Comparison of ENCODE assay signal across 8 cellular contexts in genomic region chr13:23579886-23580706, GRCh38. TPM values are rescaled to one million over a fixed set of nuclear protein-coding genes. Genes with fewer than 3 reads are reported as not detected.
A peak's percentile ranks its signal among the peaks of the same experiment; 100 is the strongest.
DNase-seq lines count a peak whose midpoint lies in the region; FAIRE-seq and TF ChIP-seq lines count a peak whose summit lies in the region.

No MANE protein-coding gene starts in this region.

- peaks cover 5% of the 10 kb centered on the region; the same call in 1 of the 2 replicates for H3K23me2 ChIP-seq in H1 (ENCODE audit: low read depth, low read length)

- no peaks in the 10 kb centered on the region for H3F3A ChIP-seq in neural cell (ENCODE audit: insufficient read depth, low read length, poor library complexity, severe bottlenecking)

- no peak overlapping the region for H2BK120ac ChIP-seq in H1 (replicated peaks; ENCODE audit: low read depth, low read length)

- H4K8ac ChIP-seq in H1 (ENCODE audit: extremely low read depth, insufficient read depth, low read length): no peak overlapping the region

- H3K79me1 ChIP-seq in H1 (ENCODE audit: low read depth, low read length): no peaks in the 10 kb centered on the region

- H3K4ac ChIP-seq in H1 (replicated peaks; ENCODE audit: insufficient read length, low read depth, low read length): no peak overlapping the region

- H3K9me3 ChIP-seq in Caco-2 (no peaks in the 10 kb centered on the region), H1 (ENCODE audit: insufficient read depth in 2 of 2, low read depth in 1 of 2, low read length in 1 of 2) (no peaks in the 10 kb centered on the region), neural cell (ENCODE audit: low read length) (no peaks in the 10 kb centered on the region)

- intact Hi-C loops in Caco-2 (cut with micrococcal nuclease; ENCODE audit: unreplicated experiment): loop anchor here (1.0 to 10.0 kb wide), 7 partner anchors 19 to 307 kb away; partner anchors contain the start of gene MIPEP

- peak overlapping the region; percentile 87 for H3K4me3 Mint-ChIP-seq in Caco-2 (ENCODE audit: unreplicated experiment)
- H3K4me3 Mint-ChIP-seq in IgD-negative memory B cell: peak overlapping the region; percentile 49 to 88 (median 70)

- no peaks in the 10 kb centered on the region for H3K9me3 Mint-ChIP-seq in Caco-2 (ENCODE audit: unreplicated experiment)
- H3K9me3 Mint-ChIP-seq in IgD-negative memory B cell: peaks cover 0 to 3% (median 0%) of the 10 kb centered on the region in 3 donors

- H3K79me2 ChIP-seq in H1 (ENCODE audit: control insufficient read depth in 1 of 2, insufficient read depth in 2 of 2, low read length in 2 of 2) (no peaks in the 10 kb centered on the region), neural cell (replicated peaks; ENCODE audit: insufficient read depth, low read length) (no peaks in the 10 kb centered on the region)

- H3K18ac ChIP-seq in H1 (ENCODE audit: extremely low read depth, low read length): no peak overlapping the region

- no peak overlapping the region for H3K56ac ChIP-seq in H1 (replicated peaks; ENCODE audit: insufficient read length, low read depth, low read length)

- no peak overlapping the region for H3K23ac ChIP-seq in H1 (ENCODE audit: insufficient read length)

- H3K4me3 ChIP-seq in Caco-2 (ENCODE audit: low read depth, low read length) (peak overlapping the region; percentile 95), H1 (ENCODE audit: extremely low read depth in 1 of 4, insufficient read depth in 2 of 4, low read depth in 3 of 4, low read length in 4 of 4) (peak overlapping the region; percentile 63 to 80 (median 74)), neural cell (ENCODE audit: low read length) (peak overlapping the region; percentile 95)

- FAIRE-seq in H1 (lab: Jason Lieb, UNC): no peak

- POLR2A ChIA-PET in Caco-2 (lab: Charles Lee): interaction anchor here (1.5 kb wide), 1 partner anchor 10 kb away, joined by 3 read pairs; the partner anchor contains the start of gene TNFRSF19
- POLR2A ChIA-PET in H1 (lab: Charles Lee; ENCODE audit: partially characterized antibody): no interaction called here

- H3K36me3 Mint-ChIP-seq in Caco-2 (ENCODE audit: insufficient read depth, unreplicated experiment): peaks cover 37% of the 10 kb centered on the region
- no peaks in the 10 kb centered on the region for H3K36me3 Mint-ChIP-seq in IgD-negative memory B cell

- no peaks in the 10 kb centered on the region; the same call in 1 of the 2 replicates for H3K36me3 ChIP-seq in Caco-2 (ENCODE audit: control insufficient read depth, insufficient read depth, low read length)
- no peaks in the 10 kb centered on the region for H3K36me3 ChIP-seq in H1 (ENCODE audit: control insufficient read depth in 2 of 4, insufficient read depth in 4 of 4, low read length in 3 of 4)
- no peaks in the 10 kb centered on the region for H3K36me3 ChIP-seq in neural cell (ENCODE audit: insufficient read depth, low read length)

- no peak overlapping the region for H4K91ac ChIP-seq in H1 (replicated peaks; ENCODE audit: insufficient read length, low read length)

- H2BK15ac ChIP-seq in H1 (ENCODE audit: low read length): no peak overlapping the region

- H3K27ac ChIP-seq in H1 (ENCODE audit: low read depth, low read length) (no peak overlapping the region), neural cell (ENCODE audit: low read length) (no peak overlapping the region)

- H3K4me2 ChIP-seq in H1 (ENCODE audit: insufficient read depth in 1 of 2, low read depth in 2 of 2, low read length in 2 of 2) (peak overlapping the region; percentile 40 to 96), neural cell (ENCODE audit: low read length) (peak overlapping the region; percentile 72)

- no peak overlapping the region for H3K9ac ChIP-seq in H1 (replicated peaks in 1 of 4; ENCODE audit: extremely low read depth in 1 of 4, low read depth in 3 of 4, low read length in 3 of 4)
- H3K9ac ChIP-seq in neural cell (ENCODE audit: low read length): peak overlapping the region; percentile 62

- no peak overlapping the region for H2AK5ac ChIP-seq in H1 (ENCODE audit: low read depth, low read length)

- TSS peak; percentile 40 for BruUV-seq in Caco-2 (replicated peaks; lab: Mats Ljungman, UMichigan)

- TF ChIP-seq CTCF in Caco-2 (IDR thresholded peaks at IDR 0.05; ENCODE audit: insufficient read depth in 1 of 2, low read depth in 1 of 2, low read length in 1 of 2, severe bottlenecking in 1 of 2, unreplicated experiment in 1 of 2): no peak
- TF ChIP-seq CTCF in H1 (IDR thresholded peaks at IDR 0.05; ENCODE audit: control extremely low read depth in 1 of 3, insufficient read depth in 1 of 3, low read depth in 1 of 3, low read length in 3 of 3): no peak
- TF ChIP-seq CTCF in neural cell (IDR thresholded peaks at IDR 0.05; ENCODE audit: poor library complexity, severe bottlenecking): no peak
- no peak for TF ChIP-seq CTCF in GM13976 (IDR thresholded peaks at IDR 0.05; ENCODE audit: borderline replicate concordance, control extremely low read depth, extremely low read depth, insufficient read depth, missing control alignments)

- in situ Hi-C loops in GM13976 (cut with MboI; ENCODE audit: low sequenced_read_pairs, unreplicated experiment) (loop anchor here (10.0 kb wide), 1 partner anchor 285 kb away; no protein-coding TSS in a partner anchor), G401 (cut with HindIII; ENCODE audit: low sequenced_read_pairs) (no loop called here)

- CTCF ChIA-PET in Caco-2 (lab: Charles Lee) (no interaction called here), H1 (lab: Charles Lee; ENCODE audit: partially characterized antibody) (interaction anchor here (0.6 to 1.4 kb wide), 5 partner anchors 54 to 1833 kb away, joined by 3 to 4 read pairs (median 3); no protein-coding TSS in a partner anchor)

- H3K27me3 ChIP-seq in Caco-2 (replicated peaks; ENCODE audit: control insufficient read depth, insufficient read depth, low read length): no peaks in the 10 kb centered on the region
- peaks cover 4 to 29% (median 23%) of the 10 kb centered on the region in 4 experiments; a peak in 6 of 7 replicates for H3K27me3 ChIP-seq in H1 (replicated peaks in 1 of 4; ENCODE audit: control insufficient read depth in 3 of 4, extremely low read depth in 1 of 4, insufficient read depth in 3 of 4, low read length in 3 of 4)
- no peaks in the 10 kb centered on the region for H3K27me3 ChIP-seq in neural cell (ENCODE audit: insufficient read depth, low read depth, low read length)

- no peaks in the 10 kb centered on the region for H3K9me2 ChIP-seq in neural cell (ENCODE audit: insufficient read depth, low read length)

- TF ChIP-seq POLR2A in H1 (IDR thresholded peaks at IDR 0.05; ENCODE audit: control extremely low read depth in 1 of 2, low read depth in 2 of 2, low read length in 2 of 2): no peak

- H3K14ac ChIP-seq in H1 (ENCODE audit: insufficient read length): no peak overlapping the region

- no peak overlapping the region for H4K5ac ChIP-seq in H1 (ENCODE audit: insufficient read length, low read depth, low read length)

- H2AFZ ChIP-seq in H1 (ENCODE audit: low read length) (no peak overlapping the region), neural cell (ENCODE audit: low read depth, low read length) (no peak overlapping the region)

- H4K20me1 ChIP-seq in H1 (replicated peaks in 1 of 2; ENCODE audit: control insufficient read depth in 1 of 2, insufficient read depth in 2 of 2, low read length in 2 of 2) (no peaks in the 10 kb centered on the region), neural cell (ENCODE audit: insufficient read depth) (no peaks in the 10 kb centered on the region)

- peaks cover 17% of the 10 kb centered on the region; the same call in 1 of the 2 replicates for H3K4me1 ChIP-seq in Caco-2
- H3K4me1 ChIP-seq in H1 (replicated peaks in 1 of 4; ENCODE audit: control insufficient read depth in 3 of 4, insufficient read depth in 4 of 4, low read length in 3 of 4): peaks cover 0 to 3% (median 0%) of the 10 kb centered on the region in 4 experiments; a peak in 3 of 7 replicates

- no peak overlapping the region for H2BK20ac ChIP-seq in H1 (ENCODE audit: low read length)

- no peak overlapping the region for H2BK5ac ChIP-seq in H1 (ENCODE audit: low read depth, low read length)

- TF ChIP-seq RAD21 in H1 (IDR thresholded peaks at IDR 0.05 in 1 of 2, conservative IDR thresholded peaks at IDR 0.05 in 1 of 2; ENCODE audit: low read depth in 2 of 2, low read length in 2 of 2) (no peak), neural cell (conservative IDR thresholded peaks at IDR 0.05) (no peak)

- peak overlapping the region; percentile 37 for H3K27ac Mint-ChIP-seq in Caco-2 (ENCODE audit: unreplicated experiment)
- H3K27ac Mint-ChIP-seq in IgD-negative memory B cell: peak overlapping the region in 1 of 3 donors; percentile 26

- H3K27me3 Mint-ChIP-seq in Caco-2 (ENCODE audit: insufficient read depth, unreplicated experiment) (no peaks in the 10 kb centered on the region), IgD-negative memory B cell (peaks cover 33% of the 10 kb centered on the region)

- TF ChIP-seq EP300 in H1 (IDR thresholded peaks at IDR 0.05; ENCODE audit: borderline replicate concordance in 1 of 2, low read depth in 2 of 2, low read length in 2 of 2) (no peak), neural cell (conservative IDR thresholded peaks at IDR 0.05; ENCODE audit: poor library complexity, severe bottlenecking) (no peak)

- no peak overlapping the region for H2BK12ac ChIP-seq in H1 (ENCODE audit: low read depth, low read length)

- DNase-seq in Caco-2: no peak
- peak in 1 of 2 experiments; percentile 63 for DNase-seq in H1 (ENCODE audit: low read depth in 1 of 2, low spot score in 2 of 2)
- no peak for DNase-seq in NCI-H1694 (lab: John Stamatoyannopoulos, UW)
- no peak for DNase-seq in dedifferentiated amniotic fluid mesenchymal stem cell (ENCODE audit: extremely low spot score)
- no peak for DNase-seq in GM13976 (ENCODE audit: low spot score)
- DNase-seq in G401 (ENCODE audit: low spot score): no peak

- H3K4me1 Mint-ChIP-seq in Caco-2 (ENCODE audit: low read depth, unreplicated experiment) (peaks cover 20% of the 10 kb centered on the region), IgD-negative memory B cell (peaks cover 10 to 11% (median 10%) of the 10 kb centered on the region in 3 donors)

- 47% methylated on average over 8 of the region's 24 CpGs; no CpG with 5 or more reads in 1 of the 2 experiments for WGBS in H1 (ENCODE audit: extremely low coverage in 1 of 2, insufficient coverage in 1 of 2, insufficient read length in 1 of 2, insufficient replicate concordance in 2 of 2, low coverage in 1 of 2, low lambda C conversion rate in 2 of 2, missing lambda C conversion rate in 1 of 2), 2 experiments

RNA-seq across cellular contexts. Expression of gene TNFRSF19, which starts 9.9 kb away (rescaled TPM):
- 63.4 and 66.4 TPM in 2 replicates for total RNA-seq in Caco-2 (2022)
- 0.29 TPM for polyA plus RNA-seq in IgD-negative memory B cell
- total RNA-seq in H1 (2021; fragmentation: NEBNext Ultra II Directional; extraction: Animal tissue kit (Norgen Biotek cat#: 25700)): 0.50 and 0.57 TPM in 2 replicates
- polyA plus RNA-seq in H1 (2011; rRNA removed): 0.95 and 1.8 TPM in 2 replicates
- polyA plus RNA-seq in H1 (2011; cell fraction: cytosol; rRNA removed): 1.5 TPM
- polyA plus RNA-seq in H1 (2011; cell fraction: nucleus; rRNA removed): 1.4 TPM
- 1.1 to 1.4 TPM (median 1.2 TPM) in 4 replicates for polyA plus RNA-seq in H1 (2012, experiment 1 of 2)
- 0.22 TPM for polyA plus RNA-seq in H1 (2012, experiment 2 of 2)
- polyA plus RNA-seq in H1 (2013, experiment 1 of 2): 0.20 TPM
- 0.15 TPM for polyA plus RNA-seq in H1 (2013, experiment 2 of 2)
- polyA minus RNA-seq in H1 (2011; rRNA and poly(A)+ RNA removed): 2.2 and 3.3 TPM in 2 replicates
- polyA minus RNA-seq in H1 (2011; cell fraction: cytosol; rRNA and poly(A)+ RNA removed): 2.3 TPM
- polyA minus RNA-seq in H1 (2011; cell fraction: nucleus; rRNA and poly(A)+ RNA removed): 1.1 TPM
- 2.3 and 3.3 TPM in 2 replicates for polyA plus RNA-seq in neural cell
- 4.9 and 5.6 TPM in 2 replicates for polyA minus RNA-seq in neural cell
- total RNA-seq in G401 (2014; rRNA removed; shearing (Covaris generic)): not detected in 2 replicates

Comparison
In these comparisons a context has a peak if more than half of its experiments do, and no peak if none do; other contexts are left out.
1. RNA of gene TNFRSF19, which starts 9.9 kb away (total RNA-seq): 63.4 to 66.4 TPM in Caco-2; 0.50 to 0.57 TPM in H1 and not detected in G401; every median in the first group is over 10 times any median in the second.
2. Peak in every context shown above with its lines, with median percentiles within 50 percentile points of each other: H3K4me3 ChIP-seq.